8 cellular contexts compared by ENCODE assay signal in genomic region chr2:120669121-120669952, GRCh38.
DNase-seq lines count a peak whose midpoint lies in the region; ATAC-seq, FAIRE-seq and TF ChIP-seq lines count a peak whose summit lies in the region.

No MANE protein-coding gene starts in this region.

- no peak for ATAC-seq in activated CD4-positive, alpha-beta T cell treated with anti-CD3 and anti-CD28 coated beads for 36 hours
- ATAC-seq in HG02798 (IDR thresholded peaks at IDR 0.05; ENCODE audit: poor library complexity, unreplicated experiment) (no peak), GM21528 (IDR thresholded peaks at IDR 0.05; ENCODE audit: low FRiP score, unreplicated experiment) (no peak)

- TF ChIP-seq CTCF in type B pancreatic cell (conservative IDR thresholded peaks at IDR 0.05), result peak; percentile 71

- POLR2A ChIA-PET in activated CD4-positive, alpha-beta T cell treated with anti-CD3 and anti-CD28 coated beads for 36 hours (lab: Charles Lee), result no interaction called here

- CTCF ChIA-PET in activated CD4-positive, alpha-beta T cell treated with anti-CD3 and anti-CD28 coated beads for 36 hours (lab: Charles Lee), result interaction anchor here (0.6 to 1.1 kb wide), 3 partner anchors 11 to 1090 kb away, joined by 3 read pairs; no protein-coding TSS in a partner anchor

- no peak overlapping the region for H3K27ac Mint-ChIP-seq in activated CD4-positive, alpha-beta T cell treated with anti-CD3 and anti-CD28 coated beads for 36 hours
- H3K27ac Mint-ChIP-seq in type B pancreatic cell, result peak overlapping the region; percentile 72

- no peak overlapping the region for H3K4me3 Mint-ChIP-seq in activated CD4-positive, alpha-beta T cell treated with anti-CD3 and anti-CD28 coated beads for 36 hours
- H3K4me3 Mint-ChIP-seq in type B pancreatic cell, result no peak overlapping the region

- FAIRE-seq in RCC 7860 (lab: Jason Lieb, UNC), result peak; percentile 76

- intact Hi-C loops in activated CD4-positive, alpha-beta T cell treated with anti-CD3 and anti-CD28 coated beads for 36 hours (cut with DNase I, micrococcal nuclease), result no loop called here
- intact Hi-C loops in cardiac septum (cut with DNase I), result no loop called here

- peaks cover 3% of the 10 kb centered on the region for H3K36me3 Mint-ChIP-seq in activated CD4-positive, alpha-beta T cell treated with anti-CD3 and anti-CD28 coated beads for 36 hours (ENCODE audit: low read depth)
- H3K36me3 Mint-ChIP-seq in type B pancreatic cell, result no peaks in the 10 kb centered on the region

- DNase-seq in activated CD4-positive, alpha-beta T cell treated with anti-CD3 and anti-CD28 coated beads for 36 hours, result peak; percentile 32
- no peak for DNase-seq in activated CD4-positive, alpha-beta T cell treated with anti-CD3 and anti-CD28 coated beads, Interleukin-2, amount 50 U/mL, for 48 hours
- DNase-seq in RCC 7860 (ENCODE audit: low spot score) (peak; percentile 88), cardiac septum (ENCODE audit: low spot score) (peak; percentile 63), type B pancreatic cell (ENCODE audit: extremely low spot score, unreplicated experiment) (peak; percentile 68)
- no peak for DNase-seq in stimulated activated naive CD4-positive, alpha-beta T cell (lab: John Stamatoyannopoulos, UW)

- H3K9me3 Mint-ChIP-seq in activated CD4-positive, alpha-beta T cell treated with anti-CD3 and anti-CD28 coated beads for 36 hours (ENCODE audit: low read depth), result peaks cover 19% of the 10 kb centered on the region
- H3K9me3 Mint-ChIP-seq in type B pancreatic cell, result peaks cover 29% of the 10 kb centered on the region

- peaks cover 36% of the 10 kb centered on the region for H3K27me3 Mint-ChIP-seq in activated CD4-positive, alpha-beta T cell treated with anti-CD3 and anti-CD28 coated beads for 36 hours
- H3K27me3 Mint-ChIP-seq in type B pancreatic cell, result peaks cover 38% of the 10 kb centered on the region

- no peaks in the 10 kb centered on the region for H3K4me1 Mint-ChIP-seq in activated CD4-positive, alpha-beta T cell treated with anti-CD3 and anti-CD28 coated beads for 36 hours
- peaks cover 15% of the 10 kb centered on the region for H3K4me1 Mint-ChIP-seq in type B pancreatic cell (ENCODE audit: unreplicated experiment)

Comparison
In these comparisons a context has a peak if more than half of its experiments do, and no peak if none do; other contexts are left out.
1. DNase-seq: peak in activated CD4-positive, alpha-beta T cell treated with anti-CD3 and anti-CD28 coated beads for 36 hours (single experiment), RCC 7860 (single experiment), cardiac septum (single experiment) and type B pancreatic cell (single experiment); none in activated CD4-positive, alpha-beta T cell treated with anti-CD3 and anti-CD28 coated beads, Interleukin-2, amount 50 U/mL, for 48 hours (0 of 2) and stimulated activated naive CD4-positive, alpha-beta T cell (0 of 6).